Comparison of ENCODE assay signal across 15 cellular contexts in the genomic region with DNA sequence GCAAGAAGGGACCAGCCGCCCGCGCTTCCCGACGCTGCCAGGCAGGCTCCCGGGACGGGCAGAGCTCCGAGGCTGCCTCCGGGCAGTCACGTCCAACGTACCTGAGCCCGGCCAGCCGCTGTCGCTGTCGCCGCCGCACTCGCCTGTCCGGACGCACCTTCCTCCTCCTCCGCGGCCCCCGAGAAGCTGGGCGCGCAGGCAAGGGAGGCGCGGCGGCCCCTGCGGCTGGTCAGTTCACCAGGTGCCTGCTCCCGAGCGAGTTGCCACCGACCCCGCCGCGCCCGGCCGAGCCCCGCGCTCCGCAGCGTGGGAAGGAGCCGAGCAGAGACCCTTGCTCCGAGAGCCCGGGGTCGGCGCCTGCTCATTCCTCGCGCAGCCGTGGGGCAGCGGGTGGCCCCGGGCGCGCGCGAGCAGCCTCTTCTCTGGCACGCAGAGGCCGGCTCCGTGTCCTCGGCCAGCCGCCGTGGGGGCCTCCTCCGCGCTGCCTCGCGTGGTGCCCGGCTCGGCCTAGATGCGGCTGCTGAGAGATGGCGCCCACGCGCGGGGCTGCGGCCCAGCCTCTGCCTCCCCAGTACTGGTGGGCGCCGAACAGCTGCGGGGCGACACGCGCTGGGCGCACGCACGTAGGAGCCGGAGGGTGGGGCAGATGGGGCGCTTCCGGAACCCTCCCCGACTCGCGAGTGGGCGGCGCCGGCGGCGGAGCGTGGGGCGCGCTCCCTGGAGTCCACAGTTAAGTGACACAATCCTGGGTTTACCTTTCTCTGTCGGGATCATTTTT.
DNase-seq lines count a peak whose midpoint lies in the region; ATAC-seq and TF ChIP-seq lines count a peak whose summit lies in the region.
"Had no signal": no experiment of that assay in that cellular context is flagged by ENCODE, and none has a peak within 500 bp of the region (broad histone marks: within the 10 kb centered on the region; RNA-seq: fewer than 3 reads in every experiment).

No MANE protein-coding gene starts in this region.

- no peak overlapping the region for H3K9ac ChIP-seq in mesenchymal stem cell (ENCODE audit: low read length)

- peak overlapping the region; percentile 3 for H3K4me2 ChIP-seq in mesenchymal stem cell (ENCODE audit: low read length, poor library complexity, severe bottlenecking)

- peaks cover 3% of the 10 kb centered on the region for H3K4me1 Mint-ChIP-seq in activated naive CD8-positive, alpha-beta T cell treated with anti-CD3 and anti-CD28 coated beads, Interleukin-2, amount 10 ng/mL, durations not matched to agents 7 days and 5 days
- no peaks in the 10 kb centered on the region for H3K4me1 Mint-ChIP-seq in activated naive CD8-positive, alpha-beta T cell treated with anti-CD3 and anti-CD28 coated beads, Interleukin-2, amount 50 U/mL, for 24 hours
- H3K4me1 Mint-ChIP-seq in glutamatergic neuron (ENCODE audit: low read depth, unreplicated experiment) = no peaks in the 10 kb centered on the region
- no peaks in the 10 kb centered on the region for H3K4me1 Mint-ChIP-seq in type B pancreatic cell (ENCODE audit: unreplicated experiment)
- H3K4me1 Mint-ChIP-seq: naive B cell had no signal

- H3K36me3 ChIP-seq in mesenchymal stem cell (ENCODE audit: control insufficient read depth in 1 of 2, insufficient read depth in 2 of 2, low read depth in 1 of 2, low read length in 2 of 2) = no peaks in the 10 kb centered on the region

- H3K36me3 Mint-ChIP-seq in activated naive CD8-positive, alpha-beta T cell treated with anti-CD3 and anti-CD28 coated beads, Interleukin-2, amount 10 ng/mL, durations not matched to agents 7 days and 5 days = peaks cover 1% of the 10 kb centered on the region
- H3K36me3 Mint-ChIP-seq in activated naive CD8-positive, alpha-beta T cell treated with anti-CD3 and anti-CD28 coated beads, Interleukin-2, amount 50 U/mL, for 24 hours (ENCODE audit: low read depth) = peaks cover 1% of the 10 kb centered on the region
- H3K36me3 Mint-ChIP-seq in glutamatergic neuron (ENCODE audit: unreplicated experiment) (peaks cover 12% of the 10 kb centered on the region), type B pancreatic cell (no peaks in the 10 kb centered on the region)

- no peak for DNase-seq in activated naive CD8-positive, alpha-beta T cell treated with anti-CD3 and anti-CD28 coated beads, Interleukin-2, amount 10 ng/mL, durations not matched to agents 7 days and 5 days
- DNase-seq in activated naive CD8-positive, alpha-beta T cell treated with anti-CD3 and anti-CD28 coated beads, Interleukin-2, amount 50 U/mL, for 24 hours = no peak
- peak; percentile 31 for DNase-seq in glutamatergic neuron
- DNase-seq in mesenchymal stem cell = no peak
- DNase-seq in type B pancreatic cell (ENCODE audit: extremely low spot score, unreplicated experiment) = no peak
- DNase-seq in NCI-H1417 treated with DMSO at 0.1 percent for 48 hours (lab: John Stamatoyannopoulos, UW) = no peak
- no peak for DNase-seq in DMS153 (lab: John Stamatoyannopoulos, UW)
- DNase-seq: hippocampal formation, IMR-90, naive B cell, NCI-H1694, NCI-H774, SHP77 treated with DMSO at 0.1 percent for 48 hours had no signal

- no peak overlapping the region for H3K27ac ChIP-seq in mesenchymal stem cell (ENCODE audit: low read length, poor library complexity, severe bottlenecking)
- H3K27ac ChIP-seq: skin epidermis had no signal

- H4K8ac ChIP-seq in mesenchymal stem cell (ENCODE audit: low read length) = no peak overlapping the region

- peak overlapping the region; percentile 11 for H2AFZ ChIP-seq in mesenchymal stem cell (ENCODE audit: low read depth, low read length)

- H3K9me3 ChIP-seq in mesenchymal stem cell (ENCODE audit: control insufficient read depth, low read length) = no peaks in the 10 kb centered on the region

- no peaks in the 10 kb centered on the region for H3K79me1 ChIP-seq in mesenchymal stem cell (replicated peaks; ENCODE audit: low read length, poor library complexity, severe bottlenecking)

- POLR2A ChIA-PET in activated naive CD8-positive, alpha-beta T cell treated with anti-CD3 and anti-CD28 coated beads, Interleukin-2, amount 10 ng/mL, durations not matched to agents 7 days and 5 days (lab: Charles Lee) = no interaction called here

- H3K18ac ChIP-seq in mesenchymal stem cell (ENCODE audit: low read depth in 1 of 2, low read length in 2 of 2) = no peak overlapping the region

- TF ChIP-seq CTCF in glutamatergic neuron (IDR thresholded peaks at IDR 0.05; ENCODE audit: partially characterized antibody, unreplicated experiment) (no peak), type B pancreatic cell (conservative IDR thresholded peaks at IDR 0.05) (no peak)

- WGBS in mesenchymal stem cell = 3% methylated on average over 85 of the region's 97 CpGs

- no peak overlapping the region for H2BK12ac ChIP-seq in mesenchymal stem cell (ENCODE audit: low read length in 2 of 2)

- H3K4me3 ChIP-seq in mesenchymal stem cell (ENCODE audit: insufficient read depth in 1 of 2, low read depth in 1 of 2, low read length in 2 of 2) = peak overlapping the region in 1 of 2 experiments; percentile 36

- no peak overlapping the region for H2BK120ac ChIP-seq in mesenchymal stem cell (ENCODE audit: low read depth, low read length)

- no peak overlapping the region for H2BK5ac ChIP-seq in mesenchymal stem cell (ENCODE audit: low read depth, low read length, poor library complexity, severe bottlenecking)

- no peak for ATAC-seq in activated naive CD8-positive, alpha-beta T cell treated with anti-CD3 and anti-CD28 coated beads, Interleukin-2, amount 10 ng/mL, durations not matched to agents 7 days and 5 days (ENCODE audit: low read depth)
- no peak for ATAC-seq in activated naive CD8-positive, alpha-beta T cell treated with anti-CD3 and anti-CD28 coated beads, Interleukin-2, amount 50 U/mL, for 24 hours
- ATAC-seq in HG03280 (IDR thresholded peaks at IDR 0.05; ENCODE audit: unreplicated experiment) = no peak

- peak overlapping the region; percentile 39 for H3K4me3 Mint-ChIP-seq in activated naive CD8-positive, alpha-beta T cell treated with anti-CD3 and anti-CD28 coated beads, Interleukin-2, amount 10 ng/mL, durations not matched to agents 7 days and 5 days
- no peak overlapping the region for H3K4me3 Mint-ChIP-seq in activated naive CD8-positive, alpha-beta T cell treated with anti-CD3 and anti-CD28 coated beads, Interleukin-2, amount 50 U/mL, for 24 hours
- peak overlapping the region; percentile 77 for H3K4me3 Mint-ChIP-seq in glutamatergic neuron (ENCODE audit: unreplicated experiment)
- H3K4me3 Mint-ChIP-seq in type B pancreatic cell = peak overlapping the region; percentile 77
- H3K4me3 Mint-ChIP-seq: naive B cell had no signal

- H2BK15ac ChIP-seq in mesenchymal stem cell (ENCODE audit: low read depth, poor library complexity, severe bottlenecking) = no peak overlapping the region

- peaks cover 33% of the 10 kb centered on the region for H3K27me3 Mint-ChIP-seq in activated naive CD8-positive, alpha-beta T cell treated with anti-CD3 and anti-CD28 coated beads, Interleukin-2, amount 10 ng/mL, durations not matched to agents 7 days and 5 days
- H3K27me3 Mint-ChIP-seq in activated naive CD8-positive, alpha-beta T cell treated with anti-CD3 and anti-CD28 coated beads, Interleukin-2, amount 50 U/mL, for 24 hours = peaks cover 32% of the 10 kb centered on the region
- H3K27me3 Mint-ChIP-seq in glutamatergic neuron (ENCODE audit: unreplicated experiment) (peaks cover 13% of the 10 kb centered on the region), type B pancreatic cell (peaks cover 54% of the 10 kb centered on the region)

- no peak overlapping the region for H3K4ac ChIP-seq in mesenchymal stem cell (ENCODE audit: low read depth in 1 of 2, low read length in 2 of 2)

- H3K27me3 ChIP-seq in mesenchymal stem cell (ENCODE audit: control insufficient read depth in 1 of 2, insufficient read depth in 1 of 2, low read length in 2 of 2) = peaks cover 17 to 32% of the 10 kb centered on the region in 2 experiments

- no peak overlapping the region for H3K23ac ChIP-seq in mesenchymal stem cell (ENCODE audit: low read length in 2 of 2)

- H4K91ac ChIP-seq in mesenchymal stem cell (ENCODE audit: low read length) = no peak overlapping the region

- H2AK5ac ChIP-seq in mesenchymal stem cell (ENCODE audit: low read length, severe bottlenecking) = no peak overlapping the region

- H3K14ac ChIP-seq in mesenchymal stem cell (ENCODE audit: low read length in 2 of 2) = no peak overlapping the region

- H3K4me1 ChIP-seq in mesenchymal stem cell (ENCODE audit: control insufficient read depth, insufficient read depth, low read depth, low read length) = peaks cover 6% of the 10 kb centered on the region

- peaks cover 4% of the 10 kb centered on the region for H3K9me3 Mint-ChIP-seq in activated naive CD8-positive, alpha-beta T cell treated with anti-CD3 and anti-CD28 coated beads, Interleukin-2, amount 10 ng/mL, durations not matched to agents 7 days and 5 days
- peaks cover 16% of the 10 kb centered on the region for H3K9me3 Mint-ChIP-seq in activated naive CD8-positive, alpha-beta T cell treated with anti-CD3 and anti-CD28 coated beads, Interleukin-2, amount 50 U/mL, for 24 hours
- H3K9me3 Mint-ChIP-seq in glutamatergic neuron (ENCODE audit: unreplicated experiment) (peaks cover 4% of the 10 kb centered on the region), type B pancreatic cell (no peaks in the 10 kb centered on the region)

- H3K27ac Mint-ChIP-seq in activated naive CD8-positive, alpha-beta T cell treated with anti-CD3 and anti-CD28 coated beads, Interleukin-2, amount 10 ng/mL, durations not matched to agents 7 days and 5 days = no peak overlapping the region
- H3K27ac Mint-ChIP-seq in activated naive CD8-positive, alpha-beta T cell treated with anti-CD3 and anti-CD28 coated beads, Interleukin-2, amount 50 U/mL, for 24 hours = no peak overlapping the region
- H3K27ac Mint-ChIP-seq in glutamatergic neuron (ENCODE audit: unreplicated experiment) (no peak overlapping the region), type B pancreatic cell (no peak overlapping the region)
- H3K27ac Mint-ChIP-seq: naive B cell had no signal
